Comparison of ENCODE assay signal across 8 cellular contexts in the genomic region with DNA sequence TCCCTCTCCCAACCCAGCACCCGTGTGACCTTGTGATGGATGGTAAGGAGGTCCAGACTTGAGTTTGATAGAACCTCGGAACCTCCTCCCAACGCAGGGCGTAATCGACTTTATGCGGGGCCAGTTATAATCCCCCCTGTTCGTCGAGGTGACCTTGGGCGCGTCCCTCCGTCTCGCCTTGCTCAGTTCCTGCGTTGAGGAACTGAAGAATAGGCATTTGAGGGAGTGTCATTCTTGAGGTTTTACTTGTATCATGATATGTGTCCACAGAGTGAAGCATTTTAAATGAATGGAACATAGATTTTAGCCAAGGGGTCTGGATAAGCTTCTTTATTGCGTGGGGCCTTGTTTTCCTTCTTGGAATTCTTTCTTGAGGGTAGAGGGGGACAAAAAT. TPM values are rescaled to one million over a fixed set of nuclear protein-coding genes. Genes with fewer than 3 reads are reported as not detected.
DNase-seq lines count a peak whose midpoint lies in the region; ATAC-seq and TF ChIP-seq lines count a peak whose summit lies in the region.

No MANE protein-coding gene starts in this region.

- CTCF ChIA-PET in T-cell (lab: Charles Lee), result interaction anchor here in 1 of 2 donors (0.7 to 1.1 kb wide), 2 partner anchors 8 to 18 kb away, joined by 3 to 4 read pairs; no protein-coding TSS in a partner anchor

- H3K4me1 ChIP-seq in gastroesophageal sphincter, result peaks cover 3 to 30% (median 6%) of the 10 kb centered on the region in 3 donors

- H3K27ac ChIP-seq in gastroesophageal sphincter, result peak overlapping the region; percentile 45 to 89 (median 88)

- H3K4me3 ChIP-seq in gastroesophageal sphincter, result peak overlapping the region; percentile 50 to 86

- H3K9me3 ChIP-seq in gastroesophageal sphincter, result no peaks in the 10 kb centered on the region

- peaks cover 14% of the 10 kb centered on the region for H3K36me3 Mint-ChIP-seq in T-cell
- H3K36me3 Mint-ChIP-seq in stimulated activated memory B cell treated with anti-CD40 and anti-IgM and Interleukin-4, amounts not matched to agents 10 μg/mL and 1 μg/mL and 100 μg/mL, for 72 hours, result peaks cover 23% of the 10 kb centered on the region

- H3K4me1 Mint-ChIP-seq in T-cell, result peaks cover 18 to 27% (median 23%) of the 10 kb centered on the region in 3 donors
- H3K4me1 Mint-ChIP-seq in stimulated activated memory B cell treated with anti-CD40 and anti-IgM and Interleukin-4, amounts not matched to agents 10 μg/mL and 1 μg/mL and 100 μg/mL, for 72 hours, result peaks cover 17% of the 10 kb centered on the region

- TF ChIP-seq CTCF in gastroesophageal sphincter (IDR thresholded peaks at IDR 0.05) (no peak), omental fat pad (IDR thresholded peaks at IDR 0.05) (no peak)

- DNase-seq in SIG-M5 treated with dmso at 0.1 percent for 504 hours (lab: John Stamatoyannopoulos, UW; ENCODE audit: unreplicated experiment) (peak; percentile 26), SIG-M5 (lab: John Stamatoyannopoulos, UW) (no peak), T-cell (no peak), omental fat pad (ENCODE audit: low spot score) (no peak)

- H3K36me3 ChIP-seq in gastroesophageal sphincter, result peaks cover 0 to 37% of the 10 kb centered on the region in 2 donors

- peak overlapping the region; percentile 89 to 90 for H3K27ac Mint-ChIP-seq in T-cell
- peak overlapping the region; percentile 99 for H3K27ac Mint-ChIP-seq in stimulated activated memory B cell treated with anti-CD40 and anti-IgM and Interleukin-4, amounts not matched to agents 10 μg/mL and 1 μg/mL and 100 μg/mL, for 72 hours

- H3K27me3 Mint-ChIP-seq in T-cell, result no peaks in the 10 kb centered on the region
- H3K27me3 Mint-ChIP-seq in stimulated activated memory B cell treated with anti-CD40 and anti-IgM and Interleukin-4, amounts not matched to agents 10 μg/mL and 1 μg/mL and 100 μg/mL, for 72 hours, result no peaks in the 10 kb centered on the region

- no peaks in the 10 kb centered on the region for H3K27me3 ChIP-seq in gastroesophageal sphincter

- no peaks in the 10 kb centered on the region for H3K9me3 Mint-ChIP-seq in T-cell
- H3K9me3 Mint-ChIP-seq in stimulated activated memory B cell treated with anti-CD40 and anti-IgM and Interleukin-4, amounts not matched to agents 10 μg/mL and 1 μg/mL and 100 μg/mL, for 72 hours, result no peaks in the 10 kb centered on the region

- TF ChIP-seq EP300 in gastroesophageal sphincter (IDR thresholded peaks at IDR 0.05), result no peak

- POLR2A ChIA-PET in T-cell (lab: Charles Lee), result interaction anchor here (0.7 to 1.1 kb wide), 3 partner anchors 18 to 126 kb away, joined by 3 to 4 read pairs (median 3); no protein-coding TSS in a partner anchor

- WGBS in gastroesophageal sphincter (ENCODE audit: low coverage in 1 of 2), 2 donors, result 0% methylated on average over 1 of the region's 14 CpGs

- ATAC-seq in T-cell (replicated peaks in 1 of 4) (peak in 2 of 4 experiments; percentile 2 to 3), gastroesophageal sphincter (no peak), GM19467 (IDR thresholded peaks at IDR 0.05; ENCODE audit: unreplicated experiment) (no peak), omental fat pad (ENCODE audit: low FRiP score) (no peak), GM21381 (IDR thresholded peaks at IDR 0.05; ENCODE audit: unreplicated experiment) (no peak)
- peak; percentile 9 for ATAC-seq in stimulated activated memory B cell treated with anti-CD40 and anti-IgM and Interleukin-4, amounts not matched to agents 10 μg/mL and 1 μg/mL and 100 μg/mL, for 72 hours

- TF ChIP-seq POLR2A in gastroesophageal sphincter (IDR thresholded peaks at IDR 0.05), result no peak

- H3K4me3 Mint-ChIP-seq in T-cell, result peak overlapping the region; percentile 92 to 97 (median 97)
- H3K4me3 Mint-ChIP-seq in stimulated activated memory B cell treated with anti-CD40 and anti-IgM and Interleukin-4, amounts not matched to agents 10 μg/mL and 1 μg/mL and 100 μg/mL, for 72 hours, result peak overlapping the region; percentile 99

RNA-seq across cellular contexts. Expression of a gene that starts 0.4 kb away (rescaled TPM):
- total RNA-seq in T-cell, result 10 to 100 TPM; 28.7 to 37.6 (median 29.9) TPM
- 10 to 100 TPM; 37.8 to 40.9 (median 38.5) TPM for total RNA-seq in gastroesophageal sphincter
- total RNA-seq in omental fat pad, result 10 to 100 TPM; 19.7 to 55.4 (median 38.4) TPM

RNA-seq across cellular contexts. Expression of a gene that starts 9.4 kb away (rescaled TPM):
- total RNA-seq in T-cell (under 1 TPM in 3 of 5 donors, not detected in 2; 0.10 to 0.29 (median 0.16) TPM), gastroesophageal sphincter (1,000 to 10,000 TPM; 1,267 to 1,570 (median 1,475) TPM), omental fat pad (100 to 1,000 TPM in 1 of 4 donors, 10 to 100 TPM in 3; 30.2 to 124 (median 35.8) TPM)

RNA-seq across cellular contexts. Expression of a gene that starts 26.7 kb away (rescaled TPM):
- total RNA-seq in T-cell (10 to 100 TPM; 20.1 to 30.4 (median 23.9) TPM), gastroesophageal sphincter (10 to 100 TPM; 23.0 to 40.0 (median 34.7) TPM), omental fat pad (10 to 100 TPM; 37.2 to 77.6 (median 45.8) TPM)

RNA-seq across cellular contexts. Expression of a gene that starts 54.6 kb away (rescaled TPM):
- 1 to 10 TPM in 4 of 5 donors, under 1 TPM in 1; 0.90 to 3.7 (median 1.5) TPM for total RNA-seq in T-cell
- 10 to 100 TPM in 1 of 4 donors, under 1 TPM in 3; 0.54 to 30.6 (median 0.74) TPM for total RNA-seq in gastroesophageal sphincter
- 10 to 100 TPM in 1 of 4 donors, 1 to 10 TPM in 1, under 1 TPM in 2; 0.47 to 23.0 (median 1.8) TPM for total RNA-seq in omental fat pad

Comparison
In these comparisons a context has a peak if more than half of its experiments do, and no peak if none do; other contexts are left out.
1. RNA of a gene that starts 9.4 kb away (total RNA-seq): 1,267 to 1,570 TPM in gastroesophageal sphincter and 30.2 to 124 TPM in omental fat pad; 0.10 to 0.29 TPM in T-cell; every median in the first group is over 10 times any median in the second.